Comparison of ENCODE assay signal across 13 cellular contexts in genomic region chr10:103614511-103615158, GRCh38.
DNase-seq lines count a peak whose midpoint lies in the region; ATAC-seq and TF ChIP-seq lines count a peak whose summit lies in the region.
"Had no signal": no experiment of that assay in that cellular context is flagged by ENCODE, and none has a peak within 500 bp of the region (broad histone marks: within the 10 kb centered on the region; RNA-seq: fewer than 3 reads in every experiment).

No MANE protein-coding gene starts in this region.

- no peak overlapping the region for H3K4me3 ChIP-seq in CD4-positive, alpha-beta memory T cell (ENCODE audit: low read length in 2 of 2)
- H3K4me3 ChIP-seq: suprapubic skin had no signal

- H3K9me3 Mint-ChIP-seq in CD4-positive, alpha-beta memory T cell = peaks cover 0 to 2% (median 0%) of the 10 kb centered on the region in 8 donors
- H3K9me3 Mint-ChIP-seq in glutamatergic neuron (ENCODE audit: unreplicated experiment) = peaks cover 11% of the 10 kb centered on the region
- H3K9me3 Mint-ChIP-seq in activated naive CD8-positive, alpha-beta T cell treated with anti-CD3 and anti-CD28 coated beads for 36 hours = no peaks in the 10 kb centered on the region
- H3K9me3 Mint-ChIP-seq: activated T-helper 1 cell treated with anti-CD3 and anti-CD28 coated beads, Interleukin-12 subunit alpha, Interleukin-12 subunit beta, Interleukin-2, Interleukin-4 antibody, amounts not matched to agents 30 ng/mL and 10 ng/mL and 1 ng/mL, durations not matched to agents 14 hours and 24 hours and 36 hours had no signal

- CTCF ChIA-PET in CD4-positive, alpha-beta memory T cell (lab: Charles Lee; ENCODE audit: partially characterized antibody) = interaction anchor here (1.0 to 1.4 kb wide), 4 partner anchors 9 to 75 kb away, joined by 3 to 7 read pairs (median 6); no protein-coding TSS in a partner anchor

- POLR2A ChIA-PET in CD4-positive, alpha-beta memory T cell (lab: Charles Lee; ENCODE audit: partially characterized antibody) = no interaction called here

- H3K27ac ChIP-seq in CD4-positive, alpha-beta memory T cell (ENCODE audit: low read depth, low read length) = no peak overlapping the region
- H3K27ac ChIP-seq in angular gyrus (ENCODE audit: low read depth, low read length) = peak overlapping the region; percentile 50
- H3K27ac ChIP-seq: suprapubic skin had no signal

- H3K4me1 ChIP-seq in CD4-positive, alpha-beta memory T cell (ENCODE audit: insufficient read depth, low read length) = no peaks in the 10 kb centered on the region

- intact Hi-C loops in CD4-positive, alpha-beta memory T cell (cut with micrococcal nuclease) = no loop called here

- H3K9me3 ChIP-seq in CD4-positive, alpha-beta memory T cell (ENCODE audit: control insufficient read depth in 1 of 2, low read length in 2 of 2) = no peaks in the 10 kb centered on the region
- H3K9me3 ChIP-seq: suprapubic skin had no signal

- DNase-seq in CD4-positive, alpha-beta memory T cell = no peak
- DNase-seq in glutamatergic neuron (no peak), putamen (ENCODE audit: low spot score) (peak; percentile 68), NCI-H774 (lab: John Stamatoyannopoulos, UW) (no peak)
- no peak for DNase-seq in effector CD8-positive, alpha-beta T cell (lab: John Stamatoyannopoulos, UW)
- no peak for DNase-seq in activated naive CD8-positive, alpha-beta T cell treated with anti-CD3 and anti-CD28 coated beads for 36 hours
- DNase-seq: activated CD4-positive, alpha-beta T cell treated with anti-CD3 and anti-CD28 coated beads, Interleukin-2, amount 50 U/mL, for 4 hours; NCI-H1436 treated with DMSO at 0.1 percent for 48 hours; NCI-H446 had no signal

- H3K36me3 ChIP-seq in CD4-positive, alpha-beta memory T cell (ENCODE audit: insufficient read depth, low read length) = peaks cover 6% of the 10 kb centered on the region

- no peaks in the 10 kb centered on the region for H3K27me3 ChIP-seq in CD4-positive, alpha-beta memory T cell (ENCODE audit: insufficient read depth, low read length)
- H3K27me3 ChIP-seq: suprapubic skin had no signal

- H3K27me3 Mint-ChIP-seq in CD4-positive, alpha-beta memory T cell = no peaks in the 10 kb centered on the region
- peaks cover 8% of the 10 kb centered on the region for H3K27me3 Mint-ChIP-seq in glutamatergic neuron (ENCODE audit: unreplicated experiment)
- no peaks in the 10 kb centered on the region for H3K27me3 Mint-ChIP-seq in activated naive CD8-positive, alpha-beta T cell treated with anti-CD3 and anti-CD28 coated beads for 36 hours

- H3K4me1 Mint-ChIP-seq in CD4-positive, alpha-beta memory T cell = no peaks in the 10 kb centered on the region
- peaks cover 16% of the 10 kb centered on the region for H3K4me1 Mint-ChIP-seq in glutamatergic neuron (ENCODE audit: low read depth, unreplicated experiment)
- H3K4me1 Mint-ChIP-seq in activated naive CD8-positive, alpha-beta T cell treated with anti-CD3 and anti-CD28 coated beads for 36 hours = no peaks in the 10 kb centered on the region

- peaks cover 4 to 34% of the 10 kb centered on the region in 2 donors for H3K36me3 Mint-ChIP-seq in CD4-positive, alpha-beta memory T cell
- H3K36me3 Mint-ChIP-seq in glutamatergic neuron (ENCODE audit: unreplicated experiment) = no peaks in the 10 kb centered on the region
- no peaks in the 10 kb centered on the region for H3K36me3 Mint-ChIP-seq in activated naive CD8-positive, alpha-beta T cell treated with anti-CD3 and anti-CD28 coated beads for 36 hours

- ATAC-seq in HG02763 (IDR thresholded peaks at IDR 0.05; ENCODE audit: unreplicated experiment) = no peak

- H3K4me3 Mint-ChIP-seq in CD4-positive, alpha-beta memory T cell = no peak overlapping the region
- H3K4me3 Mint-ChIP-seq in glutamatergic neuron (ENCODE audit: unreplicated experiment) = peak overlapping the region; percentile 52
- H3K4me3 Mint-ChIP-seq in activated naive CD8-positive, alpha-beta T cell treated with anti-CD3 and anti-CD28 coated beads for 36 hours = no peak overlapping the region
- H3K4me3 Mint-ChIP-seq: activated T-helper 1 cell treated with anti-CD3 and anti-CD28 coated beads, Interleukin-12 subunit alpha, Interleukin-12 subunit beta, Interleukin-2, Interleukin-4 antibody, amounts not matched to agents 30 ng/mL and 10 ng/mL and 1 ng/mL, durations not matched to agents 14 hours and 24 hours and 36 hours had no signal

- H3K27ac Mint-ChIP-seq in CD4-positive, alpha-beta memory T cell = peak overlapping the region in 4 of 7 donors; percentile 33 to 77 (median 43)
- peak overlapping the region; percentile 60 for H3K27ac Mint-ChIP-seq in glutamatergic neuron (ENCODE audit: unreplicated experiment)
- H3K27ac Mint-ChIP-seq in activated naive CD8-positive, alpha-beta T cell treated with anti-CD3 and anti-CD28 coated beads for 36 hours = no peak overlapping the region
- H3K27ac Mint-ChIP-seq: activated T-helper 1 cell treated with anti-CD3 and anti-CD28 coated beads, Interleukin-12 subunit alpha, Interleukin-12 subunit beta, Interleukin-2, Interleukin-4 antibody, amounts not matched to agents 30 ng/mL and 10 ng/mL and 1 ng/mL, durations not matched to agents 14 hours and 24 hours and 36 hours had no signal

- no peak for TF ChIP-seq CTCF in glutamatergic neuron (IDR thresholded peaks at IDR 0.05; ENCODE audit: partially characterized antibody, unreplicated experiment)
